ENCODE assay signal across 6 cellular contexts in genomic region chr18:56121669-56122068, GRCh38.
"Had no signal": no experiment of that assay in that cellular context is flagged by ENCODE, and none has a peak within 500 bp of the region (broad histone marks: within the 10 kb centered on the region; RNA-seq: fewer than 3 reads in every experiment).

No MANE protein-coding gene starts in this region.

- H3K27ac ChIP-seq: HL-60 had no signal

- H3K4me3 ChIP-seq: K562 had no signal

- DNase-seq: IMR-90, KBM-7 had no signal

- FAIRE-seq: HepG2, HTR-8/SVneo, K562 had no signal
